25 cellular contexts compared by ENCODE assay signal in genomic region chr2:9021563-9022211, GRCh38. TPM values are rescaled to one million over a fixed set of nuclear protein-coding genes. Genes with fewer than 3 reads are reported as not detected.
DNase-seq lines count a peak whose midpoint lies in the region; ATAC-seq, FAIRE-seq and TF ChIP-seq lines count a peak whose summit lies in the region.
"Had no signal": no experiment of that assay in that cellular context is flagged by ENCODE, and none has a peak within 500 bp of the region (broad histone marks: within the 10 kb centered on the region; RNA-seq: fewer than 3 reads in every experiment).

No MANE protein-coding gene starts in this region.

- H3K4me3 Mint-ChIP-seq in stimulated activated memory B cell treated with anti-CD40 and anti-IgM and Interleukin-4, amounts not matched to agents 10 μg/mL and 1 μg/mL and 100 μg/mL, for 72 hours, result no peak overlapping the region
- H3K4me3 Mint-ChIP-seq: activated B cell treated with CpG ODN at 0.5 μM for 24 hours; CD4-positive, alpha-beta T cell; natural killer cell treated with Interleukin-12 subunit alpha and Interleukin-12 subunit beta and Interleukin-15 and Interleukin-18, amount 100 ng/mL, for 72 hours; stimulated activated naive CD8-positive, alpha-beta T cell treated with anti-CD3 and anti-CD28 coated beads, Interleukin-15, amount 100 ng/mL, for 72 hours had no signal

- FAIRE-seq in GM12892 (lab: Jason Lieb, UNC), result peak; percentile 5
- FAIRE-seq: D721Med, H1, keratinocyte had no signal

- no peak for ATAC-seq in HG03095 (IDR thresholded peaks at IDR 0.05; ENCODE audit: unreplicated experiment)
- no peak for ATAC-seq in stimulated activated memory B cell treated with anti-CD40 and anti-IgM and Interleukin-4, amounts not matched to agents 10 μg/mL and 1 μg/mL and 100 μg/mL, for 72 hours
- ATAC-seq: activated naive CD4-positive, alpha-beta T cell treated with anti-CD3 and anti-CD28 coated beads, Interleukin-2, amount 50 U/mL, for 72 hours; natural killer cell treated with Interleukin-12 subunit alpha and Interleukin-12 subunit beta and Interleukin-15 and Interleukin-18, amount 100 ng/mL, for 72 hours; stimulated activated naive CD8-positive, alpha-beta T cell treated with anti-CD3 and anti-CD28 coated beads, Interleukin-15, amount 100 ng/mL, for 72 hours had no signal

- no peaks in the 10 kb centered on the region for H3K9me3 Mint-ChIP-seq in stimulated activated memory B cell treated with anti-CD40 and anti-IgM and Interleukin-4, amounts not matched to agents 10 μg/mL and 1 μg/mL and 100 μg/mL, for 72 hours
- H3K9me3 Mint-ChIP-seq: activated B cell treated with CpG ODN at 0.5 μM for 24 hours; activated naive CD4-positive, alpha-beta T cell treated with anti-CD3 and anti-CD28 coated beads, Interleukin-2, amount 50 U/mL, for 72 hours; CD4-positive, alpha-beta T cell; natural killer cell treated with Interleukin-12 subunit alpha and Interleukin-12 subunit beta and Interleukin-15 and Interleukin-18, amount 100 ng/mL, for 72 hours; stimulated activated naive CD8-positive, alpha-beta T cell treated with anti-CD3 and anti-CD28 coated beads, Interleukin-15, amount 100 ng/mL, for 72 hours had no signal

- no peaks in the 10 kb centered on the region for H3K9me3 ChIP-seq in thyroid gland
- H3K9me3 ChIP-seq: vagina had no signal

- TF ChIP-seq CTCF in fibroblast of mammary gland (conservative IDR thresholded peaks at IDR 0.05; ENCODE audit: control insufficient read depth, insufficient read depth, low read depth, low read length) (no peak), thyroid gland (IDR thresholded peaks at IDR 0.05) (no peak)

- no peak overlapping the region for H3K27ac ChIP-seq in thyroid gland
- H3K27ac ChIP-seq: coronary artery, vagina had no signal

- H3K4me1 ChIP-seq in thyroid gland, result no peaks in the 10 kb centered on the region
- H3K4me1 ChIP-seq: vagina had no signal

- H3K4me3 ChIP-seq in fibroblast of mammary gland (ENCODE audit: control insufficient read depth, low read depth, low read length) (no peak overlapping the region), thyroid gland (replicated peaks in 1 of 3) (no peak overlapping the region)
- H3K4me3 ChIP-seq: coronary artery, vagina had no signal

- H3K36me3 ChIP-seq in thyroid gland, result no peaks in the 10 kb centered on the region
- H3K36me3 ChIP-seq: vagina had no signal

- H3K4me1 Mint-ChIP-seq in stimulated activated memory B cell treated with anti-CD40 and anti-IgM and Interleukin-4, amounts not matched to agents 10 μg/mL and 1 μg/mL and 100 μg/mL, for 72 hours, result no peaks in the 10 kb centered on the region
- H3K4me1 Mint-ChIP-seq: activated B cell treated with CpG ODN at 0.5 μM for 24 hours; stimulated activated naive CD8-positive, alpha-beta T cell treated with anti-CD3 and anti-CD28 coated beads, Interleukin-15, amount 100 ng/mL, for 72 hours had no signal

- H3K36me3 Mint-ChIP-seq in stimulated activated memory B cell treated with anti-CD40 and anti-IgM and Interleukin-4, amounts not matched to agents 10 μg/mL and 1 μg/mL and 100 μg/mL, for 72 hours, result no peaks in the 10 kb centered on the region
- H3K36me3 Mint-ChIP-seq: activated naive CD4-positive, alpha-beta T cell treated with anti-CD3 and anti-CD28 coated beads, Interleukin-2, amount 50 U/mL, for 72 hours; natural killer cell treated with Interleukin-12 subunit alpha and Interleukin-12 subunit beta and Interleukin-15 and Interleukin-18, amount 100 ng/mL, for 72 hours had no signal

- WGBS in thyroid gland, 2 donors, result 100% methylated on average over 1 of the region's 1 CpG; no CpG with 5 or more reads in 1 of the 2 donors

- H3K27me3 ChIP-seq in thyroid gland, result no peaks in the 10 kb centered on the region
- H3K27me3 ChIP-seq: vagina had no signal

- intact Hi-C loops in thyroid gland (cut with DNase I), result no loop called here

- peaks cover 11% of the 10 kb centered on the region for H3K27me3 Mint-ChIP-seq in stimulated activated memory B cell treated with anti-CD40 and anti-IgM and Interleukin-4, amounts not matched to agents 10 μg/mL and 1 μg/mL and 100 μg/mL, for 72 hours

- TF ChIP-seq POLR2A in GM12892 (IDR thresholded peaks at IDR 0.05; ENCODE audit: low read depth, low read length) (no peak), thyroid gland (IDR thresholded peaks at IDR 0.05) (no peak)

- H3K27ac Mint-ChIP-seq in stimulated activated memory B cell treated with anti-CD40 and anti-IgM and Interleukin-4, amounts not matched to agents 10 μg/mL and 1 μg/mL and 100 μg/mL, for 72 hours, result no peak overlapping the region
- H3K27ac Mint-ChIP-seq: activated B cell treated with CpG ODN at 0.5 μM for 24 hours; activated naive CD4-positive, alpha-beta T cell treated with anti-CD3 and anti-CD28 coated beads, Interleukin-2, amount 50 U/mL, for 72 hours; CD4-positive, alpha-beta T cell; natural killer cell treated with Interleukin-12 subunit alpha and Interleukin-12 subunit beta and Interleukin-15 and Interleukin-18, amount 100 ng/mL, for 72 hours; stimulated activated naive CD8-positive, alpha-beta T cell treated with anti-CD3 and anti-CD28 coated beads, Interleukin-15, amount 100 ng/mL, for 72 hours had no signal

- DNase-seq in DMS 273 (lab: John Stamatoyannopoulos, UW; ENCODE audit: unreplicated experiment) (peak; percentile 69), GM12892 (ENCODE audit: insufficient read length) (no peak), RPMI7951 (ENCODE audit: low read depth) (peak; percentile 82), fibroblast of mammary gland (ENCODE audit: low read depth) (peak; percentile 48), thyroid gland (no peak)
- no peak for DNase-seq in activated CD4-positive, CD25-positive, alpha-beta regulatory T cell treated with anti-CD3 and anti-CD28 coated beads, Interleukin-2, amount 50 U/mL, for 72 hours
- DNase-seq: activated B cell treated with CpG ODN at 0.5 μM for 24 hours; activated CD4-positive, alpha-beta T cell treated with anti-CD3 and anti-CD28 coated beads, Interleukin-2, amount 50 U/mL, for 48 hours; CD4-positive, alpha-beta T cell; glutamatergic neuron; midbrain; NCI-H1436; NCI-H2107; Right ventricle myocardium superior; stimulated activated naive CD8-positive, alpha-beta T cell treated with anti-CD3 and anti-CD28 coated beads, Interleukin-15, amount 100 ng/mL, for 72 hours; T-helper 9 cell had no signal

RNA-seq across cellular contexts. Expression of gene MBOAT2, which starts 18.2 kb away (rescaled TPM):
- 9.6 TPM for polyA plus RNA-seq in GM12892 (2012; ENCODE audit: missing spikeins)
- total RNA-seq in RPMI7951 (2014; rRNA removed; shearing (Covaris generic)), result 33.9 and 41.1 TPM in 2 replicates
- total RNA-seq in thyroid gland, result 10 to 100 TPM; 20.5 to 42.8 (median 24.4) TPM

Comparison
In these comparisons a context has a peak if more than half of its experiments do, and no peak if none do; other contexts are left out.
1. DNase-seq: peak in DMS 273 (single experiment), RPMI7951 (single experiment) and fibroblast of mammary gland (single experiment); none in GM12892 (single experiment), thyroid gland (0 of 2) and activated CD4-positive, CD25-positive, alpha-beta regulatory T cell treated with anti-CD3 and anti-CD28 coated beads, Interleukin-2, amount 50 U/mL, for 72 hours (single experiment).